ENCODE assay signal across 8 cellular contexts in genomic region chr1:51214615-51215131, GRCh38. TPM values are rescaled to one million over a fixed set of nuclear protein-coding genes. Genes with fewer than 3 reads are reported as not detected.
DNase-seq lines count a peak whose midpoint lies in the region; ATAC-seq and TF ChIP-seq lines count a peak whose summit lies in the region.

No MANE protein-coding gene starts in this region.

- H3K9me3 ChIP-seq in stomach: no peaks in the 10 kb centered on the region
- H3K9me3 ChIP-seq in gastroesophageal sphincter: no peaks in the 10 kb centered on the region

- TF ChIP-seq EP300 in stomach (IDR thresholded peaks at IDR 0.05) (no peak), gastroesophageal sphincter (IDR thresholded peaks at IDR 0.05) (no peak)

- DNase-seq in AML-193 (lab: John Stamatoyannopoulos, UW) (peak; percentile 82 to 91), RPMI7951 (ENCODE audit: low read depth) (peak; percentile 54), fibroblast of pulmonary artery (ENCODE audit: low read depth) (peak; percentile 92), stomach (no peak)
- DNase-seq in activated CD8-positive, alpha-beta memory T cell treated with anti-CD3 and anti-CD28 coated beads for 24 hours: no peak

- H3K4me1 ChIP-seq in stomach (peaks cover 0 to 13% (median 4%) of the 10 kb centered on the region in 4 donors), gastroesophageal sphincter (peaks cover 0 to 7% (median 0%) of the 10 kb centered on the region in 3 donors)

- ATAC-seq in GM21423 (IDR thresholded peaks at IDR 0.05; ENCODE audit: unreplicated experiment): peak; percentile 72
- ATAC-seq in GM21367 (IDR thresholded peaks at IDR 0.05; ENCODE audit: unreplicated experiment): no peak
- no peak for ATAC-seq in gastroesophageal sphincter

- H3K4me3 ChIP-seq in fibroblast of pulmonary artery (replicated peaks; ENCODE audit: low read depth, low read length): no peak overlapping the region
- H3K4me3 ChIP-seq in stomach: no peak overlapping the region
- H3K4me3 ChIP-seq in gastroesophageal sphincter: no peak overlapping the region

- 45 to 57% (median 53%) methylated on average over 7 of the region's 7 CpGs for WGBS in stomach, 5 donors
- WGBS in gastroesophageal sphincter (ENCODE audit: low coverage in 1 of 2), 2 donors: 30 to 31% methylated on average over 7 of the region's 7 CpGs

- intact Hi-C loops in stomach (cut with DNase I; ENCODE audit: low total_unique reads): no loop called here

- no peak for TF ChIP-seq CTCF in fibroblast of pulmonary artery (IDR thresholded peaks at IDR 0.05; ENCODE audit: low read length, missing control alignments)
- no peak for TF ChIP-seq CTCF in stomach (IDR thresholded peaks at IDR 0.05)
- no peak for TF ChIP-seq CTCF in gastroesophageal sphincter (IDR thresholded peaks at IDR 0.05)

- no peak for TF ChIP-seq POLR2A in stomach (IDR thresholded peaks at IDR 0.05)
- TF ChIP-seq POLR2A in gastroesophageal sphincter (IDR thresholded peaks at IDR 0.05): no peak

- no peaks in the 10 kb centered on the region for H3K36me3 ChIP-seq in stomach
- H3K36me3 ChIP-seq in gastroesophageal sphincter: no peaks in the 10 kb centered on the region

- H3K27me3 ChIP-seq in stomach: no peaks in the 10 kb centered on the region
- no peaks in the 10 kb centered on the region for H3K27me3 ChIP-seq in gastroesophageal sphincter

- no peak overlapping the region for H3K27ac ChIP-seq in stomach
- H3K27ac ChIP-seq in gastroesophageal sphincter: no peak overlapping the region

RNA-seq across cellular contexts. Expression of gene RNF11, which starts 21.4 kb away (rescaled TPM):
- 147 and 164 TPM in 2 replicates for total RNA-seq in RPMI7951 (2014; rRNA removed; shearing (Covaris generic))
- total RNA-seq in stomach (100 to 1,000 TPM in 3 of 5 donors, 10 to 100 TPM in 2; 43.5 to 120 (median 107) TPM), gastroesophageal sphincter (100 to 1,000 TPM in 3 of 4 donors, 10 to 100 TPM in 1; 96.7 to 156 (median 118) TPM)
- polyA plus RNA-seq in stomach: 10 to 100 TPM; 34.6 to 78.2 (median 70.7) TPM

Comparison
In these comparisons a context has a peak if more than half of its experiments do, and no peak if none do; other contexts are left out.
1. DNase-seq: peak in AML-193 (2 of 2), RPMI7951 (single experiment) and fibroblast of pulmonary artery (single experiment); none in stomach (single experiment) and activated CD8-positive, alpha-beta memory T cell treated with anti-CD3 and anti-CD28 coated beads for 24 hours (single experiment).